Comparison of ENCODE assay signal across 1 cellular context in the genomic region with DNA sequence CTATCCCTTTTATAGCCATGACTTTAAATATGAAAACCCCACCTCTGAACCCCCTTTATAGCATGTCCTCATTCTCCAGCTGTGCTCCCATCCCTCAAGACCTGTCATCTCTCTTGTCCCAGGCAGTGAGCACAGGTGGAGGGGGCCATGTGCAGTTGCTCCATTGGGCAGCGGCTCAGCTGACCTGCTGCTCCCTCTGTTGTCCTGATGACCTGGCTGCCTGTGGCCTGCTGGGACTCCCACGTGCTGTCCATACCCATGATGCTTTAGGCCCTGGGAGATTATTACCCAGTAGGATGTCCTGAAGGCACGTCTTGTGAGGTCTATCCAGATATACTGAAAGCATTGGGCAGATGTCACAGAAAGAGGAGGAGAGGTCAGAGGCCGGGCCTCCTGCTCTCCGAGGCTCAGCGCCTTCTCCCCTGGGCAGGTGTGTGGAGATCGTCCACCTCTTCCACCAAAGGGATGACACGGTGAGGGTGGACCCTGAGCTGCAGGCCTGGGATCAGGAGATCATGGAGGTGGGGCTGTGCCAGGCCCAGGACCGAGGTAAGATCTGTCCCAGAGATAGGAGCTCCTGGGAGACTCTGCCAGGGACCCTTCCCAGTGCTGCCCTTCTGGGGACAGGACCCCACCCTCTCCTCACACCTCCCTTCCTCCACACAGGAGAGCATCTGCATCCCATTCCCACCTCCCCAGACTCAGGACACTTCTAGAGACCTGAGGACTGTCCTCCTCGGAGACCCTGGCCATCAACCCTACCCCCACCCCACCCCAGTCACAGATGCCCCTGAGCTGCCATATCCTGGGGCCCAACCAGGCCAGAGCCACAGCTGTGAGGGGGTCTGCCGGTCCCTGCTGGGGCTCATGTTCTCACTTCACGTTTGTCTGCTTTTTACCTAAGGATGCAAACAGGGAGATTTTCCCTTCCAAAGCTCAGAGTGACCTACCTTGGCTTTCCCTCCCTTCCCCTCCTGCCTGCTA.
TF ChIP-seq lines count a peak whose summit lies in the region.

No MANE protein-coding gene starts in this region.

TF ChIP-seq in IMR-90, 13 proteins besides CTCF, POLR2A, EP300 and RAD21 (continued from another document):
- no peak for TF ChIP-seq NFE2L2 (IDR thresholded peaks at IDR 0.05; ENCODE audit: low read depth, low read length)
